In genomic region chr12:107732365-107732764, GRCh38 we compare ENCODE assay signal across 14 cellular contexts. TPM values are rescaled to one million over a fixed set of nuclear protein-coding genes. Genes with fewer than 3 reads are reported as not detected.
"Had no signal": no experiment of that assay in that cellular context is flagged by ENCODE, and none has a peak within 500 bp of the region (broad histone marks: within the 10 kb centered on the region; RNA-seq: fewer than 3 reads in every experiment).

No MANE protein-coding gene starts in this region.

- ATAC-seq: activated CD4-positive, alpha-beta T cell treated with anti-CD3 and anti-CD28 coated beads for 36 hours; activated CD8-positive, alpha-beta T cell treated with anti-CD3 and anti-CD28 coated beads for 36 hours; activated naive CD8-positive, alpha-beta T cell treated with anti-CD3 and anti-CD28 coated beads, Interleukin-2, amount 50 U/mL, for 24 hours; gastrocnemius medialis; heart right ventricle had no signal

- H3K9me3 Mint-ChIP-seq: activated CD8-positive, alpha-beta T cell treated with anti-CD3 and anti-CD28 coated beads for 36 hours; activated naive CD8-positive, alpha-beta T cell treated with anti-CD3 and anti-CD28 coated beads, Interleukin-2, amount 50 U/mL, for 24 hours; T-helper 1 cell treated with Interleukin-12 subunit alpha and Interleukin-12 subunit beta and Interleukin-4 antibody, amounts not matched to agents 30 μg/mL and 1 μg/mL, for 36 hours had no signal

- DNase-seq: activated CD4-positive, alpha-beta T cell treated with anti-CD3 and anti-CD28 coated beads for 36 hours; activated CD8-positive, alpha-beta memory T cell treated with anti-CD3 and anti-CD28 coated beads, Interleukin-2, amount 50 U/mL, for 4 hours; activated CD8-positive, alpha-beta T cell treated with anti-CD3 and anti-CD28 coated beads for 36 hours; activated naive CD4-positive, alpha-beta T cell treated with Interleukin-2 at 50 U/mL for 16 hours; activated naive CD8-positive, alpha-beta T cell treated with anti-CD3 and anti-CD28 coated beads, Interleukin-2, amount 50 U/mL, for 24 hours; gastrocnemius medialis; heart right ventricle; kidney; left ventricle myocardium inferior; tibial artery had no signal

- H3K4me1 ChIP-seq: ascending aorta, gastrocnemius medialis, heart right ventricle, left ventricle myocardium inferior, tibial artery, vagina had no signal

- H3K27me3 Mint-ChIP-seq: activated CD4-positive, alpha-beta T cell treated with anti-CD3 and anti-CD28 coated beads for 36 hours; activated CD8-positive, alpha-beta T cell treated with anti-CD3 and anti-CD28 coated beads for 36 hours; activated naive CD8-positive, alpha-beta T cell treated with anti-CD3 and anti-CD28 coated beads, Interleukin-2, amount 50 U/mL, for 24 hours had no signal

- H3K27me3 ChIP-seq: ascending aorta, gastrocnemius medialis, heart right ventricle, tibial artery, vagina had no signal

- H3K9me3 ChIP-seq: ascending aorta, gastrocnemius medialis, heart right ventricle, left ventricle myocardium inferior, tibial artery, vagina had no signal

- H3K4me3 ChIP-seq: ascending aorta, gastrocnemius medialis, heart right ventricle, left ventricle myocardium inferior, tibial artery, vagina had no signal

- H3K27ac Mint-ChIP-seq: activated CD4-positive, alpha-beta T cell treated with anti-CD3 and anti-CD28 coated beads for 36 hours; activated CD8-positive, alpha-beta T cell treated with anti-CD3 and anti-CD28 coated beads for 36 hours; activated naive CD8-positive, alpha-beta T cell treated with anti-CD3 and anti-CD28 coated beads, Interleukin-2, amount 50 U/mL, for 24 hours; T-helper 1 cell treated with Interleukin-12 subunit alpha and Interleukin-12 subunit beta and Interleukin-4 antibody, amounts not matched to agents 30 μg/mL and 1 μg/mL, for 36 hours had no signal

- H3K4me3 Mint-ChIP-seq: activated CD4-positive, alpha-beta T cell treated with anti-CD3 and anti-CD28 coated beads for 36 hours; activated CD8-positive, alpha-beta T cell treated with anti-CD3 and anti-CD28 coated beads for 36 hours; activated naive CD8-positive, alpha-beta T cell treated with anti-CD3 and anti-CD28 coated beads, Interleukin-2, amount 50 U/mL, for 24 hours; T-helper 1 cell treated with Interleukin-12 subunit alpha and Interleukin-12 subunit beta and Interleukin-4 antibody, amounts not matched to agents 30 μg/mL and 1 μg/mL, for 36 hours had no signal

- H3K4me1 Mint-ChIP-seq: activated CD4-positive, alpha-beta T cell treated with anti-CD3 and anti-CD28 coated beads for 36 hours had no signal

- H3K27ac ChIP-seq: ascending aorta, gastrocnemius medialis, heart right ventricle, left ventricle myocardium inferior, tibial artery, vagina had no signal

RNA-seq across cellular contexts. Expression of gene ASCL4, which starts 42.1 kb away (rescaled TPM):
- total RNA-seq: activated CD4-positive, alpha-beta T cell treated with anti-CD3 and anti-CD28 coated beads for 36 hours; activated CD8-positive, alpha-beta T cell treated with anti-CD3 and anti-CD28 coated beads for 36 hours; ascending aorta; gastrocnemius medialis; heart right ventricle; kidney; left ventricle myocardium inferior; skeletal muscle tissue; vagina had no signal
